1 cellular context compared by ENCODE assay signal in the genomic region with DNA sequence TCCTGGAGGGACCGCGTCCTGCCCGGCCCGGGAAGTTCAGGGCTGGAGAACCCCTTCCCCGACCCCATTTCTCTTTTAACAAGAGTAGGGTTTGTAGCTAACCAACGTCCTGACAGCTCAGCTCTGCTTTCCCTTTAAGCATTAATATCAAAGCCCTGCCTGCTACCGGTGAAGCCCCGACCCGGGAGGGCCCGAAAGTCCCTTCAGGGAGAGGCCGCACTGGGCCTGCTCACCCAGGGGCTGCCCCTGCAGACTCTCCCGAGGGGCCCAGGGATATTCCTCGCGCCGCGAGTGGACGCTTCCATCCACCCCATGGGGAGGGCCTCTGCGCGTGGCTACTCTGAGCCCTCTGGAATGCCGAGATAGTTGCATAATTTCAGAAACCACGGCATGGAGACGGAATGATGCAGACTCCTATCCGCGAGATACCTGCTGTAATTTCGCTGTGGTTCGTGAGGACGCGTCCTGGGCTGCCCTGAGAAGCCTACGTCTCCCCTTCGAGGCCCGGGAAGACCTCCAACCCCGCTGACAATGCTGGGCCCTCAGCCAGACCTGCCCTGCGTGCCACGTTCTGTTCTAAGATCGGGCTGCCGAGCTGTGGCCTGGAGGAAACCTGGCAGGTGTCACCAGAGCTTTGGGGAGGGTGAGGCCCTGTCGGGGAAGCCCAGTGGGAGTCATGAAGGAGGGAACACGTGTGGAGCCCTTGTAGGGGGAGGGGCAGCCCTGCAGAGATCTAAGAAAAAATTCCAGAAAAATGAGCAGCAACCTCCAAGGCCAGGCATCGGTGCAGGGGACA.
A peak's percentile ranks its signal among the peaks of the same experiment; 100 is the strongest.
TF ChIP-seq lines count a peak whose summit lies in the region.

No MANE protein-coding gene starts in this region.

TF ChIP-seq in HepG2, 621 proteins besides CTCF, POLR2A, EP300 and RAD21 (continued from another document and continues in another):
- TF ChIP-seq, protein P1, sequence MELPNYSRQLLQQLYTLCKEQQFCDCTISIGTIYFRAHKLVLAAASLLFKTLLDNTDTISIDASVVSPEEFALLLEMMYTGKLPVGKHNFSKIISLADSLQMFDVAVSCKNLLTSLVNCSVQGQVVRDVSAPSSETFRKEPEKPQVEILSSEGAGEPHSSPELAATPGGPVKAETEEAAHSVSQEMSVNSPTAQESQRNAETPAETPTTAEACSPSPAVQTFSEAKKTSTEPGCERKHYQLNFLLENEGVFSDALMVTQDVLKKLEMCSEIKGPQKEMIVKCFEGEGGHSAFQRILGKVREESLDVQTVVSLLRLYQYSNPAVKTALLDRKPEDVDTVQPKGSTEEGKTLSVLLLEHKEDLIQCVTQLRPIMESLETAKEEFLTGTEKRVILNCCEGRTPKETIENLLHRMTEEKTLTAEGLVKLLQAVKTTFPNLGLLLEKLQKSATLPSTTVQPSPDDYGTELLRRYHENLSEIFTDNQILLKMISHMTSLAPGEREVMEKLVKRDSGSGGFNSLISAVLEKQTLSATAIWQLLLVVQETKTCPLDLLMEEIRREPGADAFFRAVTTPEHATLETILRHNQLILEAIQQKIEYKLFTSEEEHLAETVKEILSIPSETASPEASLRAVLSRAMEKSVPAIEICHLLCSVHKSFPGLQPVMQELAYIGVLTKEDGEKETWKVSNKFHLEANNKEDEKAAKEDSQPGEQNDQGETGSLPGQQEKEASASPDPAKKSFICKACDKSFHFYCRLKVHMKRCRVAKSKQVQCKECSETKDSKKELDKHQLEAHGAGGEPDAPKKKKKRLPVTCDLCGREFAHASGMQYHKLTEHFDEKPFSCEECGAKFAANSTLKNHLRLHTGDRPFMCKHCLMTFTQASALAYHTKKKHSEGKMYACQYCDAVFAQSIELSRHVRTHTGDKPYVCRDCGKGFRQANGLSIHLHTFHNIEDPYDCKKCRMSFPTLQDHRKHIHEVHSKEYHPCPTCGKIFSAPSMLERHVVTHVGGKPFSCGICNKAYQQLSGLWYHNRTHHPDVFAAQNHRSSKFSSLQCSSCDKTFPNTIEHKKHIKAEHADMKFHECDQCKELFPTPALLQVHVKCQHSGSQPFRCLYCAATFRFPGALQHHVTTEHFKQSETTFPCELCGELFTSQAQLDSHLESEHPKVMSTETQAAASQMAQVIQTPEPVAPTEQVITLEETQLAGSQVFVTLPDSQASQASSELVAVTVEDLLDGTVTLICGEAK (IDR thresholded peaks at IDR 0.05): no peak
- TF ChIP-seq, protein P1 (CRISPR knock-in tag; IDR thresholded peaks at IDR 0.05): peak; percentile 22; the same call in 1 of the 2 replicates
- no peak for TF ChIP-seq HNRNPK (IDR thresholded peaks at IDR 0.05; ENCODE audit: low read depth, low read length, poor library complexity, severe bottlenecking)
- TF ChIP-seq EED (CRISPR knock-in tag; IDR thresholded peaks at IDR 0.05): peak; percentile 71; the same call in 1 of the 2 replicates
- TF ChIP-seq JUNB (CRISPR knock-in tag; IDR thresholded peaks at IDR 0.05; ENCODE audit: borderline replicate concordance): no peak
- TF ChIP-seq, protein P2, sequence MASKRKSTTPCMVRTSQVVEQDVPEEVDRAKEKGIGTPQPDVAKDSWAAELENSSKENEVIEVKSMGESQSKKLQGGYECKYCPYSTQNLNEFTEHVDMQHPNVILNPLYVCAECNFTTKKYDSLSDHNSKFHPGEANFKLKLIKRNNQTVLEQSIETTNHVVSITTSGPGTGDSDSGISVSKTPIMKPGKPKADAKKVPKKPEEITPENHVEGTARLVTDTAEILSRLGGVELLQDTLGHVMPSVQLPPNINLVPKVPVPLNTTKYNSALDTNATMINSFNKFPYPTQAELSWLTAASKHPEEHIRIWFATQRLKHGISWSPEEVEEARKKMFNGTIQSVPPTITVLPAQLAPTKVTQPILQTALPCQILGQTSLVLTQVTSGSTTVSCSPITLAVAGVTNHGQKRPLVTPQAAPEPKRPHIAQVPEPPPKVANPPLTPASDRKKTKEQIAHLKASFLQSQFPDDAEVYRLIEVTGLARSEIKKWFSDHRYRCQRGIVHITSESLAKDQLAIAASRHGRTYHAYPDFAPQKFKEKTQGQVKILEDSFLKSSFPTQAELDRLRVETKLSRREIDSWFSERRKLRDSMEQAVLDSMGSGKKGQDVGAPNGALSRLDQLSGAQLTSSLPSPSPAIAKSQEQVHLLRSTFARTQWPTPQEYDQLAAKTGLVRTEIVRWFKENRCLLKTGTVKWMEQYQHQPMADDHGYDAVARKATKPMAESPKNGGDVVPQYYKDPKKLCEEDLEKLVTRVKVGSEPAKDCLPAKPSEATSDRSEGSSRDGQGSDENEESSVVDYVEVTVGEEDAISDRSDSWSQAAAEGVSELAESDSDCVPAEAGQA (IDR thresholded peaks at IDR 0.05; ENCODE audit: low read depth): no peak
- TF ChIP-seq, protein P2 (CRISPR knock-in tag; IDR thresholded peaks at IDR 0.05; ENCODE audit: borderline replicate concordance): no peak
- TF ChIP-seq, protein P3, sequence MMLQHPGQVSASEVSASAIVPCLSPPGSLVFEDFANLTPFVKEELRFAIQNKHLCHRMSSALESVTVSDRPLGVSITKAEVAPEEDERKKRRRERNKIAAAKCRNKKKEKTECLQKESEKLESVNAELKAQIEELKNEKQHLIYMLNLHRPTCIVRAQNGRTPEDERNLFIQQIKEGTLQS (CRISPR knock-in tag; IDR thresholded peaks at IDR 0.05): no peak
- TF ChIP-seq, protein P4, sequence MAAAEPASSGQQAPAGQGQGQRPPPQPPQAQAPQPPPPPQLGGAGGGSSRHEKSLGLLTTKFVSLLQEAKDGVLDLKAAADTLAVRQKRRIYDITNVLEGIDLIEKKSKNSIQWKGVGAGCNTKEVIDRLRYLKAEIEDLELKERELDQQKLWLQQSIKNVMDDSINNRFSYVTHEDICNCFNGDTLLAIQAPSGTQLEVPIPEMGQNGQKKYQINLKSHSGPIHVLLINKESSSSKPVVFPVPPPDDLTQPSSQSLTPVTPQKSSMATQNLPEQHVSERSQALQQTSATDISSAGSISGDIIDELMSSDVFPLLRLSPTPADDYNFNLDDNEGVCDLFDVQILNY (CRISPR knock-in tag; conservative IDR thresholded peaks at IDR 0.05): peak; percentile 18; the same call in 1 of the 2 replicates
- TF ChIP-seq ZKSCAN8 (CRISPR knock-in tag; IDR thresholded peaks at IDR 0.05; ENCODE audit: borderline replicate concordance): no peak
- TF ChIP-seq, protein P5, sequence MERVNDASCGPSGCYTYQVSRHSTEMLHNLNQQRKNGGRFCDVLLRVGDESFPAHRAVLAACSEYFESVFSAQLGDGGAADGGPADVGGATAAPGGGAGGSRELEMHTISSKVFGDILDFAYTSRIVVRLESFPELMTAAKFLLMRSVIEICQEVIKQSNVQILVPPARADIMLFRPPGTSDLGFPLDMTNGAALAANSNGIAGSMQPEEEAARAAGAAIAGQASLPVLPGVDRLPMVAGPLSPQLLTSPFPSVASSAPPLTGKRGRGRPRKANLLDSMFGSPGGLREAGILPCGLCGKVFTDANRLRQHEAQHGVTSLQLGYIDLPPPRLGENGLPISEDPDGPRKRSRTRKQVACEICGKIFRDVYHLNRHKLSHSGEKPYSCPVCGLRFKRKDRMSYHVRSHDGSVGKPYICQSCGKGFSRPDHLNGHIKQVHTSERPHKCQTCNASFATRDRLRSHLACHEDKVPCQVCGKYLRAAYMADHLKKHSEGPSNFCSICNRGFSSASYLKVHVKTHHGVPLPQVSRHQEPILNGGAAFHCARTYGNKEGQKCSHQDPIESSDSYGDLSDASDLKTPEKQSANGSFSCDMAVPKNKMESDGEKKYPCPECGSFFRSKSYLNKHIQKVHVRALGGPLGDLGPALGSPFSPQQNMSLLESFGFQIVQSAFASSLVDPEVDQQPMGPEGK (CRISPR knock-in tag; IDR thresholded peaks at IDR 0.05): no peak
- TF ChIP-seq PPARG (CRISPR knock-in tag; conservative IDR thresholded peaks at IDR 0.05): no peak
- no peak for TF ChIP-seq ZFP62 (CRISPR knock-in tag; IDR thresholded peaks at IDR 0.05)
- TF ChIP-seq NBN (conservative IDR thresholded peaks at IDR 0.05): no peak
- TF ChIP-seq IRX3 (CRISPR knock-in tag; IDR thresholded peaks at IDR 0.05; ENCODE audit: borderline replicate concordance, low read depth): no peak
- TF ChIP-seq, protein P6, sequence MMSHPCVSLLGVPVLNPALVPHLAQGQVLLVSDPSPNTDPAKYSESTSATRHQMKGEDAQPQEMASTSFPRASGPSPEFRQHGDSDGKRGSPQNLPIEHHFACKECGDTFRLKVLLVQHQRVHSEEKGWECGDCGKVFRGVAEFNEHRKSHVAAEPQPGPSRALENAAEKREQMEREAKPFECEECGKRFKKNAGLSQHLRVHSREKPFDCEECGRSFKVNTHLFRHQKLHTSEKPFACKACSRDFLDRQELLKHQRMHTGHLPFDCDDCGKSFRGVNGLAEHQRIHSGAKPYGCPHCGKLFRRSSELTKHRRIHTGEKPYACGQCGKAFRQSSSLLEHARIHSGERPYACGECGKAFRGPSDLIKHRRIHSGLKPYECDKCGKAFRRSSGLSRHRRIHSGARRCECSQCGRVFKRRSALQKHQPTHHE (CRISPR knock-in tag; IDR thresholded peaks at IDR 0.05; ENCODE audit: borderline replicate concordance): no peak
- TF ChIP-seq, protein P7, sequence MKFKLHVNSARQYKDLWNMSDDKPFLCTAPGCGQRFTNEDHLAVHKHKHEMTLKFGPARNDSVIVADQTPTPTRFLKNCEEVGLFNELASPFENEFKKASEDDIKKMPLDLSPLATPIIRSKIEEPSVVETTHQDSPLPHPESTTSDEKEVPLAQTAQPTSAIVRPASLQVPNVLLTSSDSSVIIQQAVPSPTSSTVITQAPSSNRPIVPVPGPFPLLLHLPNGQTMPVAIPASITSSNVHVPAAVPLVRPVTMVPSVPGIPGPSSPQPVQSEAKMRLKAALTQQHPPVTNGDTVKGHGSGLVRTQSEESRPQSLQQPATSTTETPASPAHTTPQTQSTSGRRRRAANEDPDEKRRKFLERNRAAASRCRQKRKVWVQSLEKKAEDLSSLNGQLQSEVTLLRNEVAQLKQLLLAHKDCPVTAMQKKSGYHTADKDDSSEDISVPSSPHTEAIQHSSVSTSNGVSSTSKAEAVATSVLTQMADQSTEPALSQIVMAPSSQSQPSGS (CRISPR knock-in tag; IDR thresholded peaks at IDR 0.05): no peak
- 0 out of 2 replicates have a peak, but pooled peaks have one; percentile 41 for TF ChIP-seq ZNF670 (CRISPR knock-in tag; IDR thresholded peaks at IDR 0.05; ENCODE audit: borderline replicate concordance)
- TF ChIP-seq ZNF672 (CRISPR knock-in tag; IDR thresholded peaks at IDR 0.05): no peak
- no peak for TF ChIP-seq SIX1 (CRISPR knock-in tag; IDR thresholded peaks at IDR 0.05; ENCODE audit: borderline replicate concordance)
- TF ChIP-seq ZSCAN12 (CRISPR knock-in tag; IDR thresholded peaks at IDR 0.05): no peak
- no peak for TF ChIP-seq FOXC1 (CRISPR knock-in tag; IDR thresholded peaks at IDR 0.05; ENCODE audit: borderline replicate concordance)
- TF ChIP-seq ARNTL (CRISPR knock-in tag; IDR thresholded peaks at IDR 0.05): no peak
- 0 out of 2 replicates have a peak, but pooled peaks have one; percentile 56 for TF ChIP-seq ZFAT (CRISPR knock-in tag; conservative IDR thresholded peaks at IDR 0.05)
- no peak for TF ChIP-seq ZNF432 (CRISPR knock-in tag; IDR thresholded peaks at IDR 0.05; ENCODE audit: borderline replicate concordance)
- no peak; the same call in 1 of the 2 replicates for TF ChIP-seq HOXD1 (CRISPR knock-in tag; IDR thresholded peaks at IDR 0.05)
- no peak; the same call in 1 of the 2 replicates for TF ChIP-seq ZBTB7A (CRISPR knock-in tag; IDR thresholded peaks at IDR 0.05)
- TF ChIP-seq ZNF660 (CRISPR knock-in tag; IDR thresholded peaks at IDR 0.05; ENCODE audit: borderline replicate concordance, low read depth): no peak
- TF ChIP-seq, protein P8, sequence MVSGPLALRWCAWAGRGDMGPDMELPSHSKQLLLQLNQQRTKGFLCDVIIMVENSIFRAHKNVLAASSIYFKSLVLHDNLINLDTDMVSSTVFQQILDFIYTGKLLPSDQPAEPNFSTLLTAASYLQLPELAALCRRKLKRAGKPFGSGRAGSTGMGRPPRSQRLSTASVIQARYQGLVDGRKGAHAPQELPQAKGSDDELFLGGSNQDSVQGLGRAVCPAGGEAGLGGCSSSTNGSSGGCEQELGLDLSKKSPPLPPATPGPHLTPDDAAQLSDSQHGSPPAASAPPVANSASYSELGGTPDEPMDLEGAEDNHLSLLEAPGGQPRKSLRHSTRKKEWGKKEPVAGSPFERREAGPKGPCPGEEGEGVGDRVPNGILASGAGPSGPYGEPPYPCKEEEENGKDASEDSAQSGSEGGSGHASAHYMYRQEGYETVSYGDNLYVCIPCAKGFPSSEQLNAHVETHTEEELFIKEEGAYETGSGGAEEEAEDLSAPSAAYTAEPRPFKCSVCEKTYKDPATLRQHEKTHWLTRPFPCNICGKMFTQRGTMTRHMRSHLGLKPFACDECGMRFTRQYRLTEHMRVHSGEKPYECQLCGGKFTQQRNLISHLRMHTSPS (CRISPR knock-in tag; IDR thresholded peaks at IDR 0.05; ENCODE audit: low read depth): no peak
